8 cellular contexts compared by ENCODE assay signal in the genomic region with DNA sequence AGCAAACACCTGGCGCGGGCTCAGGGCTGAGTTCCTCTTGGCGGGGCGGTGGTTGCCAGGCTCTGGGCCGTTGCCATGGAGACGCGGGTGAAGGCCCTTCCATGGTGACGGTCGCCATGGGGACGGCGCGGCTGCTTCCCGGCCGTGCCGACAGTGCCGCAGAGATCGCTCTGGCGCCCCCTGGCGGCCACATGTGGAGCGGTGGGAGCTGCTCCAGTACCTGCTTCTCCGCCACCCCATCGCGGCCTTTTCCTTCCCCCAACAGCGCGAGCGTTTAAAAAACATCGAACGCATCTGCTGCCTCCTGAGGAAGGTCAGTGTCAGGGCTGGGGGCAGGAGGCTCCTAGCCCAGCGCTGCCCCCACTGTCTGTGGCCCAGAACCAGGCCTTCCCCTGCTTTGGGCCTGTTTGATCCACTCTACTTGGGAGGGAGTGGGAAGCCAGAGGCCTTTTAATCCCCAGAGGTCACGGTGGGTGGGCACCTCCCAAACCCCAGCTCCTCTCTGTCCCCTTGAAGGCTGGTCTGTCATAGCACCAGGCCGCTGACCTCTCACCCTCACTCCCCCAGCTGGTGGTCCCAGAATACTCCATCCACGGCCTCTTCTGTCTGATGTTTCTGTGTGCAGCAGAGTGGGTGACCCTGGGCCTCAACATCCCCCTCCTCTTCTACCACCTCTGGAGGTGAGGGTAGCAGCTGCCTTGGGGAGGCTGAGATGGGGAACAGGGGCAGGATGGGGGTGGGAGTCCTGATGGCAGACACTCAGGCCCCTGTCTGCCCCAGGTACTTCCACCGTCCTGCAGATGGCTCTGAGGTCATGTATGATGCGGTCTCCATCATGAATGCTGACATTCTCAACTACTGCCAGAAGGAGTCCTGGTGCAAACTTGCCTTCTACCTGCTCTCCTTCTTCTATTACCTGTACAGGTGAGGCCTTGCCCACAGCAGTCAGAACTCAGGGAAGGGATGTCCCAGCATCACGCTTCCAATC. TPM values are rescaled to one million over a fixed set of nuclear protein-coding genes. Genes with fewer than 3 reads are reported as not detected.
DNase-seq lines count a peak whose midpoint lies in the region; ATAC-seq and TF ChIP-seq lines count a peak whose summit lies in the region.

No MANE protein-coding gene starts in this region.

- ATAC-seq in GM18505 (IDR thresholded peaks at IDR 0.05; ENCODE audit: unreplicated experiment) = peak; percentile 71
- ATAC-seq in HG02943 (IDR thresholded peaks at IDR 0.05; ENCODE audit: low read depth, unreplicated experiment) = peak; percentile 74
- peak; percentile 84 for ATAC-seq in left ventricle myocardium superior

- DNase-seq in NCI-H1930 (lab: John Stamatoyannopoulos, UW) (peak; percentile 96 to 99), T-helper 2 cell (peak; percentile 97 to 100 (median 99)), amygdala (lab: John Stamatoyannopoulos, UW) (peak; percentile 42 to 100 (median 96)), left ventricle myocardium superior (peak; percentile 99), retinal pigment epithelial cell (ENCODE audit: low read depth) (peak; percentile 76), OCI-M2 (lab: John Stamatoyannopoulos, UW; ENCODE audit: unreplicated experiment) (no peak)

- intact Hi-C loops in left ventricle myocardium superior (cut with micrococcal nuclease) = no loop called here

- peak; percentile 93 for TF ChIP-seq CTCF in retinal pigment epithelial cell (conservative IDR thresholded peaks at IDR 0.05; ENCODE audit: low read depth, low read length)

- no peak overlapping the region for H3K4me3 ChIP-seq in retinal pigment epithelial cell (ENCODE audit: low read length)

- peak; percentile 5 for TF ChIP-seq POLR2A in GM18505 (IDR thresholded peaks at IDR 0.05; ENCODE audit: borderline replicate concordance, extremely low read depth, insufficient read depth, insufficient read length)

RNA-seq across cellular contexts. Expression of gene CNIH2, which starts 4.8 kb away (rescaled TPM):
- not detected for total RNA-seq in left ventricle myocardium superior

RNA-seq across cellular contexts. Expression of gene YIF1A, which starts 6.2 kb away (rescaled TPM):
- total RNA-seq in left ventricle myocardium superior = 41.1 TPM

RNA-seq across cellular contexts. Expression of gene TMEM151A, which starts 8.9 kb away (rescaled TPM):
- total RNA-seq in left ventricle myocardium superior = 0.25 TPM

RNA-seq across cellular contexts. Expression of gene RAB1B, which starts 14.3 kb away (rescaled TPM):
- 123 TPM for total RNA-seq in left ventricle myocardium superior

RNA-seq across cellular contexts. Expression of gene KLC2, which starts 25.3 kb away (rescaled TPM):
- 34.9 TPM for total RNA-seq in left ventricle myocardium superior
